7 cellular contexts compared by ENCODE assay signal in the genomic region with DNA sequence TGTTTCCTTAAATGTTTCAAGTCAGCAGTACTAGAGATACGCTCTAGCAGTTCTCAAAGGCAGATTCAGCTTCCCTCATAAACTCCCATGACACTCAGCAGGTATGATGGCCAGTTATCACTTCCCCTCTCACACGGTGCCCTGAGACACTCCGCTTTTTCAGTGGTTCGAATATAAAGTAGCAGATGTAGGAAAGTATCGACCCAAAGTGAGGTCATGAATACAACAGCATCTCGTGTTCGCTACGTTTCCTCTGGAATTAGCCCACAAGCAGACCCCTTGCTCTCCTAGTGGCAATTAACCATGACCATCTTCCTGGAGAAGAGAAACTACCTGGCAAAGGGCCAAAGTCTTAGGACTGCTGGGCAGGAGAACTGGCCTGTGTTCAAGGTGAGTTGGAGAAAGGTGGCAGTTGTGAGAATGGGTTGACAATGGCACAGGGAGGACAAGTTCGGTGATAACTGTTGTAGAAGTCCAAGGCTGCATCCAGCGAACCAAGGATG. TPM values are rescaled to one million over a fixed set of nuclear protein-coding genes. Genes with fewer than 3 reads are reported as not detected.
DNase-seq lines count a peak whose midpoint lies in the region; ATAC-seq and TF ChIP-seq lines count a peak whose summit lies in the region.
"Had no signal": no experiment of that assay in that cellular context is flagged by ENCODE, and none has a peak within 500 bp of the region (broad histone marks: within the 10 kb centered on the region; RNA-seq: fewer than 3 reads in every experiment).

No MANE protein-coding gene starts in this region.

- TF ChIP-seq CTCF in CD4-positive, alpha-beta T cell (IDR thresholded peaks at IDR 0.05), result no peak
- no peak for TF ChIP-seq CTCF in brain microvascular endothelial cell (IDR thresholded peaks at IDR 0.05; ENCODE audit: low read depth, low read length, missing control alignments)

- no peaks in the 10 kb centered on the region for H3K9me3 Mint-ChIP-seq in CD4-positive, alpha-beta T cell

- peaks cover 5% of the 10 kb centered on the region for H3K4me1 Mint-ChIP-seq in CD4-positive, alpha-beta T cell (ENCODE audit: low read depth)

- POLR2A ChIA-PET in CD4-positive, alpha-beta T cell (lab: Charles Lee), result no interaction called here

- ATAC-seq in CD4-positive, alpha-beta T cell (ENCODE audit: poor library complexity), result no peak
- ATAC-seq in GM21529 (IDR thresholded peaks at IDR 0.05; ENCODE audit: unreplicated experiment), result peak; percentile 82

- H3K36me3 Mint-ChIP-seq in CD4-positive, alpha-beta T cell (ENCODE audit: low read depth), result peaks cover 50% of the 10 kb centered on the region

- no peak overlapping the region for H3K4me3 ChIP-seq in SJSA1
- H3K4me3 ChIP-seq in brain microvascular endothelial cell (ENCODE audit: low read depth, low read length), result no peak overlapping the region
- H3K4me3 ChIP-seq: SJCRH30 had no signal

- peaks cover 48% of the 10 kb centered on the region for H3K4me1 ChIP-seq in SJSA1 (replicated peaks)
- H3K4me1 ChIP-seq: SJCRH30 had no signal

- DNase-seq in CD4-positive, alpha-beta T cell, result no peak
- DNase-seq in SJSA1 (ENCODE audit: low read depth in 1 of 2, low spot score in 2 of 2), result no peak
- DNase-seq in brain microvascular endothelial cell, result no peak
- no peak for DNase-seq in NOMO-1 treated with DMSO at 0.1 percent for 48 hours (lab: John Stamatoyannopoulos, UW; ENCODE audit: unreplicated experiment)
- no peak for DNase-seq in NCI-H1436 treated with DMSO at 0.1 percent for 48 hours (lab: John Stamatoyannopoulos, UW)

- in situ Hi-C loops in brain microvascular endothelial cell (cut with HindIII; ENCODE audit: low pct_ligation_motif_present, low sequenced_read_pairs), result no loop called here

- intact Hi-C loops in CD4-positive, alpha-beta T cell (cut with DNase I, micrococcal nuclease), result no loop called here

- no peak overlapping the region for H3K27ac ChIP-seq in CD4-positive, alpha-beta T cell (ENCODE audit: low read depth, low read length)
- peak overlapping the region; percentile 60 for H3K27ac ChIP-seq in SJSA1
- no peak overlapping the region for H3K27ac ChIP-seq in brain microvascular endothelial cell
- H3K27ac ChIP-seq: SJCRH30 had no signal

- H3K9me3 ChIP-seq in CD4-positive, alpha-beta T cell (ENCODE audit: control insufficient read depth, low read length), result no peaks in the 10 kb centered on the region
- no peaks in the 10 kb centered on the region for H3K9me3 ChIP-seq in SJSA1 (replicated peaks)
- H3K9me3 ChIP-seq: SJCRH30 had no signal

- CTCF ChIA-PET in CD4-positive, alpha-beta T cell (lab: Charles Lee), result no interaction called here

- peaks cover 59% of the 10 kb centered on the region for H3K36me3 ChIP-seq in SJSA1
- peaks cover 64% of the 10 kb centered on the region for H3K36me3 ChIP-seq in brain microvascular endothelial cell (replicated peaks)

- no peak overlapping the region for H3K4me3 Mint-ChIP-seq in CD4-positive, alpha-beta T cell

- H3K27ac Mint-ChIP-seq in CD4-positive, alpha-beta T cell, result peak overlapping the region; percentile 34

- H3K27me3 Mint-ChIP-seq in CD4-positive, alpha-beta T cell, result no peaks in the 10 kb centered on the region

- H3K27me3 ChIP-seq in CD4-positive, alpha-beta T cell (ENCODE audit: control insufficient read depth, insufficient read depth, low read length), result no peaks in the 10 kb centered on the region
- H3K27me3 ChIP-seq in SJSA1 (replicated peaks), result no peaks in the 10 kb centered on the region
- no peaks in the 10 kb centered on the region for H3K27me3 ChIP-seq in brain microvascular endothelial cell (replicated peaks)
- H3K27me3 ChIP-seq: SJCRH30 had no signal

RNA-seq across cellular contexts. Expression of a gene that starts 9.3 kb away (rescaled TPM):
- total RNA-seq in CD4-positive, alpha-beta T cell, result 10 to 100 TPM; 10.8 to 11.6 TPM
- total RNA-seq in SJSA1 (2014; rRNA removed; shearing (Covaris generic)), result 22.8 and 32.7 TPM in 2 replicates

RNA-seq across cellular contexts. Expression of a gene that starts 9.4 kb away (rescaled TPM):
- 10 to 100 TPM; 22.0 to 24.6 TPM for total RNA-seq in CD4-positive, alpha-beta T cell
- total RNA-seq in SJSA1 (2014; rRNA removed; shearing (Covaris generic)), result 52.4 and 57.3 TPM in 2 replicates

RNA-seq across cellular contexts. Expression of a gene that starts 29.2 kb away (rescaled TPM):
- total RNA-seq in CD4-positive, alpha-beta T cell, result 100 to 1,000 TPM; 232 to 254 TPM
- 322 and 334 TPM in 2 replicates for total RNA-seq in SJSA1 (2014; rRNA removed; shearing (Covaris generic))

RNA-seq across cellular contexts. Expression of a gene that starts 36.2 kb away (rescaled TPM):
- total RNA-seq in CD4-positive, alpha-beta T cell, result under 1 TPM; 0.14 to 0.25 TPM
- 168 and 170 TPM in 2 replicates for total RNA-seq in SJSA1 (2014; rRNA removed; shearing (Covaris generic))

RNA-seq across cellular contexts. Expression of a gene that starts 44.4 kb away (rescaled TPM):
- 1 to 10 TPM; 4.7 TPM for total RNA-seq in CD4-positive, alpha-beta T cell
- total RNA-seq in SJSA1 (2014; rRNA removed; shearing (Covaris generic)), result 0.11 and 0.31 TPM in 2 replicates
